Comparison of ENCODE assay signal across 13 cellular contexts in the genomic region with DNA sequence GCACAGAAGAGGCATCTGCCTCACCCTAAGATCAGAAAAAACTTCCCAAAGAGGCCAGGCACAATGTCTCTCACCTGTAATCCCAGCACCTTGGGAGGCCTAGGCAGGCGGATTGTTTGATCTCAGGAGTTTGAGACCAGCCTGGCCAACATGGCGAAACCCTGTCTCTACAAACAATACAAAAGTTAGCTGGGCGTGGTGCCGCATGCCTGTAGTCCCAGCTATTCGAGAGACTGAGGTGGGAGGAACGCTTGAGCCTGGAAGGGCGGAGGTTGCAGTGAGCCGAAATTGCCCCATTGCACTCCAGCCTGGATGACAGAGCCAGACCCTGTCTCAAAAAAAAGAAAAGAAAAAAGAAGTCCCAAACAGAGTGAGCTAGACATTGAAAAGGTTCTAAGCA. TPM values are rescaled to one million over a fixed set of nuclear protein-coding genes. Genes with fewer than 3 reads are reported as not detected.
DNase-seq lines count a peak whose midpoint lies in the region; ATAC-seq and TF ChIP-seq lines count a peak whose summit lies in the region.
"Had no signal": no experiment of that assay in that cellular context is flagged by ENCODE, and none has a peak within 500 bp of the region (broad histone marks: within the 10 kb centered on the region; RNA-seq: fewer than 3 reads in every experiment).

No MANE protein-coding gene starts in this region.

- H3K36me3 ChIP-seq in BE2C = peaks cover 2% of the 10 kb centered on the region; the same call in 1 of the 2 replicates
- no peaks in the 10 kb centered on the region for H3K36me3 ChIP-seq in mammary epithelial cell (ENCODE audit: insufficient read depth, low read length)

- no peak overlapping the region for H3K27ac ChIP-seq in mammary epithelial cell (ENCODE audit: insufficient read depth, low read depth, low read length)
- H3K27ac ChIP-seq: PC-9 had no signal

- H3K4me1 ChIP-seq in BE2C = peaks cover 22% of the 10 kb centered on the region; the same call in 1 of the 2 replicates
- peaks cover 37% of the 10 kb centered on the region for H3K4me1 ChIP-seq in mammary epithelial cell (ENCODE audit: insufficient read depth, low read length)

- H3K9ac ChIP-seq in mammary epithelial cell (ENCODE audit: insufficient read depth, low read length) = no peak overlapping the region

- H3K4me1 Mint-ChIP-seq in stimulated activated naive CD8-positive, alpha-beta T cell treated with anti-CD3 and anti-CD28 coated beads, Interleukin-15, Interleukin-2, amounts not matched to agents 100 ng/mL and 50 ng/mL, for 24 hours (ENCODE audit: low read depth) = peaks cover 81% of the 10 kb centered on the region
- peaks cover 54% of the 10 kb centered on the region for H3K4me1 Mint-ChIP-seq in activated CD8-positive, alpha-beta T cell treated with anti-CD3 and anti-CD28 coated beads for 36 hours (ENCODE audit: low read depth)

- no peak for TF ChIP-seq CTCF in activated CD8-positive, alpha-beta T cell treated with anti-CD3 and anti-CD28 coated beads for 36 hours (IDR thresholded peaks at IDR 0.05)
- TF ChIP-seq CTCF in BE2C (IDR thresholded peaks at IDR 0.05; ENCODE audit: low read depth, low read length) (no peak), mammary epithelial cell (conservative IDR thresholded peaks at IDR 0.05 in 1 of 2, IDR thresholded peaks at IDR 0.05 in 1 of 2; ENCODE audit: extremely low read depth in 1 of 2, insufficient read depth in 1 of 2, low read depth in 1 of 2, low read length in 2 of 2) (no peak)

- no peak overlapping the region for H2AFZ ChIP-seq in mammary epithelial cell (ENCODE audit: low read depth, low read length)
- H2AFZ ChIP-seq: PC-9 had no signal

- peaks cover 9% of the 10 kb centered on the region for H4K20me1 ChIP-seq in mammary epithelial cell (ENCODE audit: insufficient read depth, low read length)

- CTCF ChIA-PET in activated CD8-positive, alpha-beta T cell treated with anti-CD3 and anti-CD28 coated beads for 36 hours (lab: Charles Lee) = interaction anchor here (1.0 to 4.0 kb wide), 8 partner anchors 14 to 165 kb away, joined by 3 to 44 read pairs (median 5); partner anchors contain the start of gene HSPA2
- CTCF ChIA-PET in mammary epithelial cell (lab: Charles Lee; ENCODE audit: low non-redundant PET) = no interaction called here

- H3K27me3 Mint-ChIP-seq in stimulated activated naive CD8-positive, alpha-beta T cell treated with anti-CD3 and anti-CD28 coated beads, Interleukin-15, Interleukin-2, amounts not matched to agents 100 ng/mL and 50 ng/mL, for 24 hours = no peaks in the 10 kb centered on the region
- no peaks in the 10 kb centered on the region for H3K27me3 Mint-ChIP-seq in activated CD8-positive, alpha-beta T cell treated with anti-CD3 and anti-CD28 coated beads for 36 hours

- POLR2A ChIA-PET in activated CD8-positive, alpha-beta T cell treated with anti-CD3 and anti-CD28 coated beads for 36 hours (lab: Charles Lee) = interaction anchor here (1.1 to 1.3 kb wide), 2 partner anchors 11 to 12 kb away, joined by 3 read pairs; no protein-coding TSS in a partner anchor

- H3K36me3 Mint-ChIP-seq in stimulated activated naive CD8-positive, alpha-beta T cell treated with anti-CD3 and anti-CD28 coated beads, Interleukin-15, Interleukin-2, amounts not matched to agents 100 ng/mL and 50 ng/mL, for 24 hours (ENCODE audit: low read depth) = peaks cover 23% of the 10 kb centered on the region
- peaks cover 41% of the 10 kb centered on the region for H3K36me3 Mint-ChIP-seq in activated CD8-positive, alpha-beta T cell treated with anti-CD3 and anti-CD28 coated beads for 36 hours (ENCODE audit: low read depth)

- DNase-seq in stimulated activated naive CD8-positive, alpha-beta T cell treated with anti-CD3 and anti-CD28 coated beads, Interleukin-15, Interleukin-2, amounts not matched to agents 100 U/mL and 50 U/mL, for 24 hours = no peak
- no peak for DNase-seq in activated CD8-positive, alpha-beta T cell treated with anti-CD3 and anti-CD28 coated beads for 36 hours
- DNase-seq in islet precursor cell (peak; percentile 64), BE2C (no peak), NCI-H82 (lab: John Stamatoyannopoulos, UW) (no peak), mammary epithelial cell (no peak)
- DNase-seq: central memory CD4-positive, alpha-beta T cell; kidney; MG63; PC-9 had no signal

- BruUV-seq in mammary epithelial cell (replicated peaks; lab: Mats Ljungman, UMichigan) = no TSS peak

- 91% methylated on average over 7 of the region's 8 CpGs for WGBS in mammary epithelial cell (ENCODE audit: low coverage, missing lambda C conversion rate)

- no peak overlapping the region for H3K4me2 ChIP-seq in mammary epithelial cell (ENCODE audit: insufficient read depth, low read depth, low read length)

- intact Hi-C loops in activated CD8-positive, alpha-beta T cell treated with anti-CD3 and anti-CD28 coated beads for 36 hours (cut with micrococcal nuclease) = loop anchor here (5.0 kb wide), 1 partner anchor 33 kb away; the partner anchor contains the start of gene HSPA2
- intact Hi-C loops in mammary epithelial cell (cut with micrococcal nuclease) = loop anchor here (10.0 kb wide), 2 partner anchors 164 to 256 kb away; no protein-coding TSS in a partner anchor

- H3K27me3 ChIP-seq in BE2C (no peaks in the 10 kb centered on the region), mammary epithelial cell (ENCODE audit: insufficient read depth, low read length) (no peaks in the 10 kb centered on the region)
- H3K27me3 ChIP-seq: MG63 had no signal

- ATAC-seq in stimulated activated naive CD8-positive, alpha-beta T cell treated with anti-CD3 and anti-CD28 coated beads, Interleukin-15, Interleukin-2, amounts not matched to agents 100 U/mL and 50 U/mL, for 24 hours = no peak
- no peak for ATAC-seq in activated CD8-positive, alpha-beta T cell treated with anti-CD3 and anti-CD28 coated beads for 36 hours
- no peak for ATAC-seq in HG02678 (IDR thresholded peaks at IDR 0.05; ENCODE audit: unreplicated experiment)

- H3K27ac Mint-ChIP-seq in stimulated activated naive CD8-positive, alpha-beta T cell treated with anti-CD3 and anti-CD28 coated beads, Interleukin-15, Interleukin-2, amounts not matched to agents 100 ng/mL and 50 ng/mL, for 24 hours = peak overlapping the region; percentile 95
- H3K27ac Mint-ChIP-seq in activated CD8-positive, alpha-beta T cell treated with anti-CD3 and anti-CD28 coated beads for 36 hours = peak overlapping the region; percentile 73
- H3K27ac Mint-ChIP-seq: nephron had no signal

- dilution Hi-C loops in mammary epithelial cell (cut with HindIII; ENCODE audit: low sequenced_read_pairs) = no loop called here

- H3K9me3 ChIP-seq in BE2C (no peaks in the 10 kb centered on the region), mammary epithelial cell (replicated peaks; ENCODE audit: insufficient read depth, low read length) (no peaks in the 10 kb centered on the region)
- H3K9me3 ChIP-seq: MG63 had no signal

- peaks cover 93% of the 10 kb centered on the region for H3K79me2 ChIP-seq in mammary epithelial cell (ENCODE audit: insufficient read depth, low read length)

- in situ Hi-C loops in mammary epithelial cell (cut with MboI; ENCODE audit: low sequenced_read_pairs in 2 of 2) = loop anchor here in 1 of 2 donors (25.0 kb wide), 1 partner anchor 253 kb away; no protein-coding TSS in a partner anchor

- no peak overlapping the region for H3K4me3 Mint-ChIP-seq in stimulated activated naive CD8-positive, alpha-beta T cell treated with anti-CD3 and anti-CD28 coated beads, Interleukin-15, Interleukin-2, amounts not matched to agents 100 ng/mL and 50 ng/mL, for 24 hours
- peak overlapping the region; percentile 79 for H3K4me3 Mint-ChIP-seq in activated CD8-positive, alpha-beta T cell treated with anti-CD3 and anti-CD28 coated beads for 36 hours
- H3K4me3 Mint-ChIP-seq: nephron had no signal

- H3K4me3 ChIP-seq in BE2C (ENCODE audit: low read depth, low read length) (no peak overlapping the region), mammary epithelial cell (replicated peaks in 1 of 3; ENCODE audit: insufficient read depth in 1 of 3, low read depth in 2 of 3, low read length in 3 of 3) (no peak overlapping the region)
- H3K4me3 ChIP-seq: MG63, PC-9 had no signal

- H3K9me3 Mint-ChIP-seq in stimulated activated naive CD8-positive, alpha-beta T cell treated with anti-CD3 and anti-CD28 coated beads, Interleukin-15, Interleukin-2, amounts not matched to agents 100 ng/mL and 50 ng/mL, for 24 hours = no peaks in the 10 kb centered on the region
- H3K9me3 Mint-ChIP-seq in activated CD8-positive, alpha-beta T cell treated with anti-CD3 and anti-CD28 coated beads for 36 hours = no peaks in the 10 kb centered on the region
- H3K9me3 Mint-ChIP-seq: nephron had no signal

RNA-seq across cellular contexts. Expression of gene ZBTB1, which starts 4.5 kb away (rescaled TPM):
- 10 to 100 TPM; 64.7 to 67.8 TPM for total RNA-seq in activated CD8-positive, alpha-beta T cell treated with anti-CD3 and anti-CD28 coated beads for 36 hours
- polyA plus RNA-seq in BE2C (2012; ENCODE audit: insufficient read depth, insufficient read length, low read depth) = 19.4 TPM
- total RNA-seq in mammary epithelial cell = 10 to 100 TPM; 28.8 to 52.2 TPM
- polyA plus RNA-seq in mammary epithelial cell = 15.7 TPM
- polyA minus RNA-seq in mammary epithelial cell = 27.9 TPM

RNA-seq across cellular contexts. Expression of gene ZBTB25, which starts 5.4 kb away (rescaled TPM):
- total RNA-seq in activated CD8-positive, alpha-beta T cell treated with anti-CD3 and anti-CD28 coated beads for 36 hours = 10 to 100 TPM; 58.6 to 58.8 TPM
- 4.6 TPM for polyA plus RNA-seq in BE2C (2012; ENCODE audit: insufficient read depth, insufficient read length, low read depth)
- 10 to 100 TPM in 1 of 2 donors, 1 to 10 TPM in 1; 9.7 to 10.8 TPM for total RNA-seq in mammary epithelial cell
- 5.6 TPM for polyA plus RNA-seq in mammary epithelial cell
- polyA minus RNA-seq in mammary epithelial cell = 10.5 TPM

RNA-seq across cellular contexts. Expression of gene HSPA2, which starts 31.5 kb away (rescaled TPM):
- 1 to 10 TPM; 2.9 to 3.6 TPM for total RNA-seq in activated CD8-positive, alpha-beta T cell treated with anti-CD3 and anti-CD28 coated beads for 36 hours
- 3.4 TPM for polyA plus RNA-seq in BE2C (2012; ENCODE audit: insufficient read depth, insufficient read length, low read depth)
- total RNA-seq in mammary epithelial cell = 1 to 10 TPM; 4.3 to 4.7 TPM
- polyA plus RNA-seq in mammary epithelial cell = 4.1 TPM
- polyA minus RNA-seq in mammary epithelial cell = 2.1 TPM

RNA-seq across cellular contexts. Expression of gene PPP1R36, which starts 40.7 kb away (rescaled TPM):
- under 1 TPM in 1 of 2 experiments, not detected in 1; 0.29 TPM for total RNA-seq in activated CD8-positive, alpha-beta T cell treated with anti-CD3 and anti-CD28 coated beads for 36 hours
- polyA plus RNA-seq in BE2C (2012; ENCODE audit: insufficient read depth, insufficient read length, low read depth) = 1.2 TPM
- 1 to 10 TPM in 1 of 2 donors, not detected in 1; 1.7 TPM for total RNA-seq in mammary epithelial cell
- polyA plus RNA-seq in mammary epithelial cell = 0.12 TPM
- not detected for polyA minus RNA-seq in mammary epithelial cell
- total RNA-seq: PC-9 had no signal

RNA-seq across cellular contexts. Expression of gene AKAP5, which starts 43.7 kb away (rescaled TPM):
- 1 to 10 TPM; 1.3 to 1.6 TPM for total RNA-seq in activated CD8-positive, alpha-beta T cell treated with anti-CD3 and anti-CD28 coated beads for 36 hours
- 2.6 TPM for polyA plus RNA-seq in BE2C (2012; ENCODE audit: insufficient read depth, insufficient read length, low read depth)
- under 1 TPM; 0.28 to 0.67 TPM for total RNA-seq in mammary epithelial cell
- polyA plus RNA-seq in mammary epithelial cell = 0.03 TPM
- polyA minus RNA-seq in mammary epithelial cell = 0.57 TPM

Comparison
In these comparisons a context has a peak if more than half of its experiments do, and no peak if none do; other contexts are left out.
1. RNA of gene ZBTB25, which starts 5.4 kb away (total RNA-seq): 58.6 to 58.8 TPM in activated CD8-positive, alpha-beta T cell treated with anti-CD3 and anti-CD28 coated beads for 36 hours; 9.7 to 10.8 TPM in mammary epithelial cell; every median in the first group is over 4 times any median in the second.